ENCODE assay signal across 27 cellular contexts in the genomic region with DNA sequence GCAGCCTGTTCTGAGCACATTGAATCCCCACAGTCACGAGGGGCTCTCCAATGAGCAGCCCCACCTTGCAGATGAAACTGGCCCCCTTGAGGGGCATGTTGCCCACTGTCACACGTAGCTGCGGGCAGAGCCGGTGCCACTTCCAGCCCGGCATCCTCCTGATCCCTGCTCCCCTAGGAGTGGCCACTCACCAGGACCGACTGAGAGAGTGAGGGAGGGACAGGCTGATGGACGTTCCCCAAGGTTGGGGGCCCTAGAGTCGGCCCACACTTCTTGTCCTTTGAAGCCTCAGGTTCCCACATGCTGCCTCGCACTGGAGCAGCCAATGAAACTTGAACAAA. TPM values are rescaled to one million over a fixed set of nuclear protein-coding genes. Genes with fewer than 3 reads are reported as not detected.
DNase-seq lines count a peak whose midpoint lies in the region; ATAC-seq and TF ChIP-seq lines count a peak whose summit lies in the region.
"Had no signal": no experiment of that assay in that cellular context is flagged by ENCODE, and none has a peak within 500 bp of the region (broad histone marks: within the 10 kb centered on the region; RNA-seq: fewer than 3 reads in every experiment).

No MANE protein-coding gene starts in this region.

- peak overlapping the region; percentile 1 for H4K8ac ChIP-seq in neuronal stem cell (ENCODE audit: low read depth, low read length)

- no peak for TF ChIP-seq EP300 in esophagus muscularis mucosa (IDR thresholded peaks at IDR 0.05)

- peak overlapping the region; percentile 5 to 79 (median 62) for H3K27ac ChIP-seq in heart right ventricle
- no peak overlapping the region for H3K27ac ChIP-seq in neuronal stem cell (replicated peaks; ENCODE audit: low read length)
- no peak overlapping the region for H3K27ac ChIP-seq in esophagus muscularis mucosa (replicated peaks in 1 of 4)
- H3K27ac ChIP-seq: gastrocnemius medialis, SK-N-MC, thoracic aorta, vagina had no signal

- no peak overlapping the region for H4K91ac ChIP-seq in neuronal stem cell (ENCODE audit: low read depth, low read length, poor library complexity)

- peaks cover 0 to 41% (median 20%) of the 10 kb centered on the region in 9 donors for H3K4me1 ChIP-seq in heart right ventricle
- peaks cover 0 to 12% of the 10 kb centered on the region in 2 donors for H3K4me1 ChIP-seq in neuronal stem cell (ENCODE audit: control insufficient read depth in 2 of 2, insufficient read depth in 1 of 2, low read depth in 1 of 2, low read length in 2 of 2)
- H3K4me1 ChIP-seq in esophagus muscularis mucosa = peaks cover 14 to 24% (median 21%) of the 10 kb centered on the region in 4 donors

- no peak for TF ChIP-seq CTCF in heart right ventricle (IDR thresholded peaks at IDR 0.05)
- no peak for TF ChIP-seq CTCF in esophagus muscularis mucosa (IDR thresholded peaks at IDR 0.05)

- no peak for DNase-seq in Right ventricle myocardium superior
- no peak for DNase-seq in Right ventricle myocardium inferior (ENCODE audit: missing footprints)
- no peak for DNase-seq in heart right ventricle
- DNase-seq in neuronal stem cell (ENCODE audit: low spot score) = no peak
- no peak for DNase-seq in NCI-H2029 (lab: John Stamatoyannopoulos, UW)
- no peak for DNase-seq in H7
- DNase-seq in esophagus muscularis mucosa (ENCODE audit: extremely low spot score) = no peak
- DNase-seq: activated CD4-positive, CD25-positive, alpha-beta regulatory T cell treated with anti-CD3 and anti-CD28 coated beads, Interleukin-2, amount 50 U/mL, for 72 hours; activated CD8-positive, alpha-beta T cell treated with anti-CD3 and anti-CD28 coated beads, Interleukin-2, amount 10 ng/mL, durations not matched to agents 7 days and 5 days; activated effector memory CD4-positive, alpha-beta T cell treated with anti-CD3 and anti-CD28 coated beads, Interleukin-2, amount 50 U/mL, for 16 hours; activated naive CD8-positive, alpha-beta T cell treated with anti-CD3 and anti-CD28 coated beads for 36 hours; caudate nucleus; dermis blood vessel endothelial cell; gastrocnemius medialis; HCEC 1CT; MG63; NCI-H2029 treated with DMSO at 0.1 percent for 48 hours; NCI-H748 treated with DMSO at 0.1 percent for 48 hours; nephron progenitor cell; stimulated activated CD4-positive, alpha-beta T cell treated with anti-CD3 and anti-CD28 coated beads, Interleukin-4, amount 100 ng/mL, for 4 hours; stimulated activated naive CD4-positive, alpha-beta T cell; T-helper 17 cell had no signal

- H3K36me3 ChIP-seq in heart right ventricle = peaks cover 0 to 29% (median 12%) of the 10 kb centered on the region in 9 donors
- peaks cover 4 to 15% of the 10 kb centered on the region in 2 donors for H3K36me3 ChIP-seq in neuronal stem cell (replicated peaks in 1 of 2; ENCODE audit: control insufficient read depth in 2 of 2, insufficient read depth in 2 of 2, low read length in 2 of 2)
- H3K36me3 ChIP-seq in H7 (replicated peaks; ENCODE audit: control insufficient read depth, insufficient read depth, low read length) = no peaks in the 10 kb centered on the region
- peaks cover 7 to 25% (median 20%) of the 10 kb centered on the region in 4 donors for H3K36me3 ChIP-seq in esophagus muscularis mucosa
- H3K36me3 ChIP-seq: MG63, thoracic aorta had no signal

- peak; percentile 12 for ATAC-seq in Right ventricle myocardium superior (ENCODE audit: poor library complexity)
- ATAC-seq in Right ventricle myocardium inferior = no peak
- peak in 5 of 8 donors; percentile 14 to 31 (median 22) for ATAC-seq in heart right ventricle
- ATAC-seq in GM18907 (IDR thresholded peaks at IDR 0.05; ENCODE audit: unreplicated experiment) = no peak
- ATAC-seq: activated CD8-positive, alpha-beta T cell treated with anti-CD3 and anti-CD28 coated beads, Interleukin-2, amount 10 ng/mL, durations not matched to agents 7 days and 5 days; gastrocnemius medialis; K562; T-helper 17 cell had no signal

- no peak for TF ChIP-seq POLR2A in esophagus muscularis mucosa (IDR thresholded peaks at IDR 0.05; ENCODE audit: low read depth)

- peak overlapping the region; percentile 20 for H3K18ac ChIP-seq in neuronal stem cell (ENCODE audit: low read length)

- H3K9me3 ChIP-seq in heart right ventricle (peaks cover 0 to 8% (median 0%) of the 10 kb centered on the region in 11 donors), neuronal stem cell (replicated peaks in 1 of 2; ENCODE audit: control insufficient read depth in 2 of 2, insufficient read depth in 1 of 2, low read depth in 1 of 2, low read length in 2 of 2) (peaks cover 2 to 16% of the 10 kb centered on the region in 2 donors), esophagus muscularis mucosa (no peaks in the 10 kb centered on the region)
- H3K9me3 ChIP-seq: gastrocnemius medialis, MG63, thoracic aorta, vagina had no signal

- peak overlapping the region; percentile 53 for H2AK5ac ChIP-seq in neuronal stem cell (ENCODE audit: low read depth, low read length)

- peak overlapping the region; percentile 75 for H2BK15ac ChIP-seq in neuronal stem cell (ENCODE audit: low read length)

- intact Hi-C loops in Right ventricle myocardium superior (cut with DNase I) (no loop called here), Right ventricle myocardium inferior (cut with DNase I) (no loop called here), heart right ventricle (cut with DNase I) (no loop called here), esophagus muscularis mucosa (cut with DNase I) (no loop called here)

- no peak overlapping the region for H2BK120ac ChIP-seq in neuronal stem cell (ENCODE audit: low read depth, low read length)

- H2BK5ac ChIP-seq in neuronal stem cell (ENCODE audit: low read length) = peak overlapping the region; percentile 30

- H3K14ac ChIP-seq in neuronal stem cell (ENCODE audit: low read length) = peak overlapping the region; percentile 1

- H3K4me3 ChIP-seq in heart right ventricle = no peak overlapping the region
- H3K4me3 ChIP-seq in neuronal stem cell (ENCODE audit: low read length in 2 of 2) = no peak overlapping the region
- no peak overlapping the region for H3K4me3 ChIP-seq in H7 (ENCODE audit: insufficient read depth, low read depth, low read length)
- no peak overlapping the region for H3K4me3 ChIP-seq in esophagus muscularis mucosa
- H3K4me3 ChIP-seq: gastrocnemius medialis, K562, MG63, SK-N-MC, thoracic aorta, vagina had no signal

- H3K23ac ChIP-seq in neuronal stem cell (ENCODE audit: low read depth, low read length, poor library complexity) = peak overlapping the region; percentile 85

- no peak overlapping the region for H3K4ac ChIP-seq in neuronal stem cell (ENCODE audit: low read length)

- no peak overlapping the region for H3K4me2 ChIP-seq in neuronal stem cell (ENCODE audit: insufficient read depth, low read length, poor library complexity, severe bottlenecking)

- peak overlapping the region; percentile 24 for H3K9ac ChIP-seq in neuronal stem cell (ENCODE audit: low read depth, low read length, poor library complexity)

- no peaks in the 10 kb centered on the region for H3K27me3 ChIP-seq in heart right ventricle
- no peaks in the 10 kb centered on the region for H3K27me3 ChIP-seq in neuronal stem cell (ENCODE audit: control insufficient read depth in 3 of 3, insufficient read depth in 3 of 3, low read depth in 1 of 3, low read length in 3 of 3)
- no peaks in the 10 kb centered on the region for H3K27me3 ChIP-seq in H7 (ENCODE audit: control insufficient read depth, insufficient read depth, low read length)
- no peaks in the 10 kb centered on the region for H3K27me3 ChIP-seq in esophagus muscularis mucosa
- H3K27me3 ChIP-seq: gastrocnemius medialis, MG63, vagina had no signal

- no peak overlapping the region for H2BK12ac ChIP-seq in neuronal stem cell (ENCODE audit: low read length)

- H2AFZ ChIP-seq in neuronal stem cell (ENCODE audit: low read length) = no peak overlapping the region

- WGBS in heart right ventricle, 2 donors = 82 to 84% methylated on average over 9 of the region's 9 CpGs
- WGBS in neuronal stem cell (ENCODE audit: extremely low coverage in 2 of 2, insufficient read length in 2 of 2, insufficient replicate concordance in 1 of 2), 2 donors = no CpG with 5 or more reads among the region's 9 CpGs
- 92% methylated on average over 9 of the region's 9 CpGs for WGBS in esophagus muscularis mucosa

- peaks cover 15% of the 10 kb centered on the region for H3K79me1 ChIP-seq in neuronal stem cell (ENCODE audit: low read depth, low read length)

RNA-seq across cellular contexts. Expression of gene ENTPD6, which starts 10.5 kb away (rescaled TPM):
- total RNA-seq in Right ventricle myocardium superior (118 TPM), Right ventricle myocardium inferior (132 TPM), heart right ventricle (100 to 1,000 TPM in 3 of 10 donors, 10 to 100 TPM in 7; 54.6 to 141 (median 78.0) TPM), esophagus muscularis mucosa (10 to 100 TPM; 39.0 to 44.1 (median 43.5) TPM)
- 100 to 1,000 TPM; 161 to 167 TPM for polyA plus RNA-seq in heart right ventricle
- polyA plus RNA-seq in neuronal stem cell (2013, experiment 1 of 2) = 50.6 TPM
- 48.4 TPM for polyA plus RNA-seq in neuronal stem cell (2013, experiment 2 of 2)
- total RNA-seq in H7 (2014; rRNA removed; shearing (Covaris generic)) = 45.4 and 51.2 TPM in 2 replicates

RNA-seq across cellular contexts. Expression of gene PYGB, which starts 41.9 kb away (rescaled TPM):
- total RNA-seq in Right ventricle myocardium superior (170 TPM), Right ventricle myocardium inferior (174 TPM), heart right ventricle (100 to 1,000 TPM; 203 to 462 (median 276) TPM), esophagus muscularis mucosa (100 to 1,000 TPM; 398 to 632 (median 462) TPM)
- 100 to 1,000 TPM in 1 of 2 donors, 10 to 100 TPM in 1; 83.1 to 250 TPM for polyA plus RNA-seq in heart right ventricle
- polyA plus RNA-seq in neuronal stem cell (2013, experiment 1 of 2) = 31.3 TPM
- polyA plus RNA-seq in neuronal stem cell (2013, experiment 2 of 2) = 32.4 TPM
- 52.0 and 57.1 TPM in 2 replicates for total RNA-seq in H7 (2014; rRNA removed; shearing (Covaris generic))

Comparison
In these comparisons a context has a peak if more than half of its experiments do, and no peak if none do; other contexts are left out.
1. ATAC-seq: peak in Right ventricle myocardium superior (single experiment) and heart right ventricle (5 of 8); none in Right ventricle myocardium inferior (single experiment) and GM18907 (single experiment).
2. H3K27ac ChIP-seq: peak in heart right ventricle (10 of 10); none in neuronal stem cell (single experiment) and esophagus muscularis mucosa (0 of 4).